ENCODE assay signal across 28 cellular contexts in the genomic region with DNA sequence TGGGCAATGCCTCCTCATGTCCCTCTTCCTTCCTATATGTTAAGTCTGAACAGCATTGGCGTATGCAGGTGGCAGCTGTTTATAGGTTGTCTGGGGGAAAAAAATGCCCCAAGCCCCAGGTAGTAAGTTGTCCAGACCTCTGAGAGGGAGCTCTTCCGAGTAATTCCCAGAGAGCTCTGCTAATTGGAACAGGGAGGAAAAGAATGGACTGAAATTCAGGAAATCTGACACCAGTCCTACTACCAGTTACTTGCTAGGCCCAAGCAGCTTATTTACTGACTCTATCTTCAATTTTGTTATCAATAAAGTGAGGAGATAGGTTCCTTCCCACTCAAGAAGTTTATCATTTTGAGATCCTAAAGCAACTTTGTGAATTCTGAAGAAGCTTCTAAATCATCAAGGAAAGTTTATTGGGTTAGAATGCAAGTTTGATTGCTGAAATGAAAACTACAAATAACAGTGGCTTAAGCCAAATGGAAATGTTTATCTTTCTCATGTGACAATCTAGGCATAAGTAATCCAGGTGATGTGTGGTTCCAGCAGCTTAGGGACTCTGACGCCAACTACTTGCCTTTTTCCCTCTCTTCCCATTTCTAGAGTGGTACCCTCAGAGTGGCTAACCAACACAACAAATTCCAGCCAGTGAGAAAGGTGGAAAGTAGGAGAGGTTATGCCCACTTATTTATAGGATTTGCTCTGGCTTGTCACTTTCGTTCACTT. TPM values are rescaled to one million over a fixed set of nuclear protein-coding genes. Genes with fewer than 3 reads are reported as not detected.
"Had no signal": no experiment of that assay in that cellular context is flagged by ENCODE, and none has a peak within 500 bp of the region (broad histone marks: within the 10 kb centered on the region; RNA-seq: fewer than 3 reads in every experiment).

No MANE protein-coding gene starts in this region.

- H3K27ac Mint-ChIP-seq: activated CD4-positive, alpha-beta T cell treated with anti-CD3 and anti-CD28 coated beads for 36 hours; activated CD4-positive, alpha-beta T cell treated with anti-CD3 and anti-CD28 coated beads, Interleukin-2, amount 10 ng/mL, durations not matched to agents 7 days and 5 days; activated CD8-positive, alpha-beta T cell treated with anti-CD3 and anti-CD28 coated beads, Interleukin-2, amount 10 ng/mL, durations not matched to agents 7 days and 5 days; activated naive CD4-positive, alpha-beta T cell treated with anti-CD3 and anti-CD28 coated beads, Interleukin-2, amount 50 U/mL, for 72 hours; activated T-cell treated with anti-CD3 and anti-CD28 coated beads, Interleukin-2, amount 50 U/mL, for 24 hours; activated T-helper 2 cell treated with anti-CD3 and anti-CD28 coated beads, Interferon-gamma antibody, Interleukin-2, Interleukin-4, amounts not matched to agents 10 μg/mL and 5 μg/mL and 100 μg/mL, durations not matched to agents 14 hours and 24 hours and 36 hours had no signal

- H3K9me3 ChIP-seq: body of pancreas, breast epithelium, SJCRH30 had no signal

- H3K4me3 Mint-ChIP-seq: activated CD4-positive, alpha-beta T cell treated with anti-CD3 and anti-CD28 coated beads for 36 hours; activated CD4-positive, alpha-beta T cell treated with anti-CD3 and anti-CD28 coated beads, Interleukin-2, amount 10 ng/mL, durations not matched to agents 7 days and 5 days; activated CD8-positive, alpha-beta T cell treated with anti-CD3 and anti-CD28 coated beads, Interleukin-2, amount 10 ng/mL, durations not matched to agents 7 days and 5 days; activated T-cell treated with anti-CD3 and anti-CD28 coated beads, Interleukin-2, amount 50 U/mL, for 24 hours had no signal

- H3K27ac ChIP-seq: adrenal gland, body of pancreas, breast epithelium, SJCRH30, SK-N-MC, WERI-Rb-1 had no signal

- H3K36me3 Mint-ChIP-seq: activated naive CD4-positive, alpha-beta T cell treated with anti-CD3 and anti-CD28 coated beads, Interleukin-2, amount 50 U/mL, for 72 hours had no signal

- H3K4me1 ChIP-seq: breast epithelium, SJCRH30 had no signal

- H3K4me1 Mint-ChIP-seq: activated CD4-positive, alpha-beta T cell treated with anti-CD3 and anti-CD28 coated beads for 36 hours; activated CD4-positive, alpha-beta T cell treated with anti-CD3 and anti-CD28 coated beads, Interleukin-2, amount 10 ng/mL, durations not matched to agents 7 days and 5 days had no signal

- H3K27me3 ChIP-seq: adrenal gland, body of pancreas, breast epithelium had no signal

- H3K9me3 Mint-ChIP-seq: activated CD4-positive, alpha-beta T cell treated with anti-CD3 and anti-CD28 coated beads, Interleukin-2, amount 10 ng/mL, durations not matched to agents 7 days and 5 days; activated naive CD4-positive, alpha-beta T cell treated with anti-CD3 and anti-CD28 coated beads, Interleukin-2, amount 50 U/mL, for 72 hours; activated T-cell treated with anti-CD3 and anti-CD28 coated beads, Interleukin-2, amount 50 U/mL, for 24 hours; activated T-helper 2 cell treated with anti-CD3 and anti-CD28 coated beads, Interferon-gamma antibody, Interleukin-2, Interleukin-4, amounts not matched to agents 10 μg/mL and 5 μg/mL and 100 μg/mL, durations not matched to agents 14 hours and 24 hours and 36 hours had no signal

- DNase-seq: activated CD4-positive, alpha-beta T cell treated with anti-CD3 and anti-CD28 coated beads for 36 hours; activated CD4-positive, alpha-beta T cell treated with anti-CD3 and anti-CD28 coated beads, Interleukin-2, amount 10 ng/mL, durations not matched to agents 7 days and 5 days; activated CD4-positive, alpha-beta T cell treated with anti-CD3 and anti-CD28 coated beads, Interleukin-2, amount 50 U/mL, for 48 hours; activated CD8-positive, alpha-beta T cell treated with anti-CD3 and anti-CD28 coated beads, Interleukin-2, amount 10 ng/mL, durations not matched to agents 7 days and 5 days; activated gamma-delta T cell; activated naive CD4-positive, alpha-beta T cell treated with Interleukin-2 at 50 U/mL for 16 hours; activated T-cell treated with anti-CD3 and anti-CD28 coated beads, Interleukin-2, amount 50 U/mL, for 24 hours; adrenal gland; body of pancreas; NCI-H1105; NCI-H1417 treated with DMSO at 0.1 percent for 48 hours; NCI-H187 treated with DMSO at 0.1 percent for 48 hours; NCI-H2081; NCI-H2171 treated with DMSO at 0.1 percent for 48 hours; NCI-H2227 treated with DMSO at 0.1 percent for 48 hours; NCI-H524 treated with DMSO at 0.1 percent for 48 hours; SHP77; SJCRH30; T1000; WERI-Rb-1 had no signal

- ATAC-seq: activated CD4-positive, alpha-beta T cell treated with anti-CD3 and anti-CD28 coated beads for 36 hours; activated CD4-positive, CD25-positive, alpha-beta regulatory T cell treated with anti-CD3 and anti-CD28 coated beads, Interleukin-2, amount 50 U/mL, for 24 hours; activated CD8-positive, alpha-beta T cell treated with anti-CD3 and anti-CD28 coated beads, Interleukin-2, amount 10 ng/mL, durations not matched to agents 7 days and 5 days; activated naive CD4-positive, alpha-beta T cell treated with anti-CD3 and anti-CD28 coated beads, Interleukin-2, amount 50 U/mL, for 72 hours; body of pancreas; Panc1 had no signal

- H3K36me3 ChIP-seq: adrenal gland, breast epithelium, SJCRH30, WERI-Rb-1 had no signal

- H3K4me3 ChIP-seq: adrenal gland, body of pancreas, breast epithelium, SJCRH30, SK-N-MC had no signal

RNA-seq across cellular contexts. Expression of a gene that starts 5.6 kb away (rescaled TPM):
- total RNA-seq: activated CD4-positive, alpha-beta T cell treated with anti-CD3 and anti-CD28 coated beads for 36 hours; activated CD4-positive, alpha-beta T cell treated with anti-CD3 and anti-CD28 coated beads, Interleukin-2, amount 10 ng/mL, durations not matched to agents 7 days and 5 days; activated CD8-positive, alpha-beta T cell treated with anti-CD3 and anti-CD28 coated beads, Interleukin-2, amount 10 ng/mL, durations not matched to agents 7 days and 5 days; activated naive CD4-positive, alpha-beta T cell treated with anti-CD3 and anti-CD28 coated beads, Interleukin-2, amount 50 U/mL, for 72 hours; activated T-helper 2 cell treated with anti-CD3 and anti-CD28 coated beads, Interferon-gamma antibody, Interleukin-2, Interleukin-4, amounts not matched to agents 10 μg/mL and 5 μg/mL and 100 μg/mL, durations not matched to agents 14 hours and 24 hours and 36 hours; T-helper 1 cell treated with Interleukin-12 subunit alpha and Interleukin-12 subunit beta and Interleukin-4 antibody, amounts not matched to agents 30 ng/mL and 1 ng/mL, for 36 hours; T-helper 2 cell treated with Interferon-gamma antibody and Interleukin-4, amounts not matched to agents 100 ng/mL and 5 ng/mL, for 36 hours had no signal
